1 cellular context compared by ENCODE assay signal in genomic region chr13:100088648-100089601, GRCh38.
TF ChIP-seq lines count a peak whose summit lies in the region.

A gene with protein sequence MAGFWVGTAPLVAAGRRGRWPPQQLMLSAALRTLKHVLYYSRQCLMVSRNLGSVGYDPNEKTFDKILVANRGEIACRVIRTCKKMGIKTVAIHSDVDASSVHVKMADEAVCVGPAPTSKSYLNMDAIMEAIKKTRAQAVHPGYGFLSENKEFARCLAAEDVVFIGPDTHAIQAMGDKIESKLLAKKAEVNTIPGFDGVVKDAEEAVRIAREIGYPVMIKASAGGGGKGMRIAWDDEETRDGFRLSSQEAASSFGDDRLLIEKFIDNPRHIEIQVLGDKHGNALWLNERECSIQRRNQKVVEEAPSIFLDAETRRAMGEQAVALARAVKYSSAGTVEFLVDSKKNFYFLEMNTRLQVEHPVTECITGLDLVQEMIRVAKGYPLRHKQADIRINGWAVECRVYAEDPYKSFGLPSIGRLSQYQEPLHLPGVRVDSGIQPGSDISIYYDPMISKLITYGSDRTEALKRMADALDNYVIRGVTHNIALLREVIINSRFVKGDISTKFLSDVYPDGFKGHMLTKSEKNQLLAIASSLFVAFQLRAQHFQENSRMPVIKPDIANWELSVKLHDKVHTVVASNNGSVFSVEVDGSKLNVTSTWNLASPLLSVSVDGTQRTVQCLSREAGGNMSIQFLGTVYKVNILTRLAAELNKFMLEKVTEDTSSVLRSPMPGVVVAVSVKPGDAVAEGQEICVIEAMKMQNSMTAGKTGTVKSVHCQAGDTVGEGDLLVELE (plus strand): TSS chr13:100089093. CDS start chr13:100089121, 28 bp downstream.

TF ChIP-seq in HepG2, 621 proteins besides CTCF, POLR2A, EP300 and RAD21 (continued from another document and continues in another):
- TF ChIP-seq HMGXB3 (CRISPR knock-in tag; IDR thresholded peaks at IDR 0.05; ENCODE audit: borderline replicate concordance) (peak; percentile 20; the same call in 1 of the 2 replicates), CSRNP1 (CRISPR knock-in tag; IDR thresholded peaks at IDR 0.05) (peak; percentile 71; the same call in 1 of the 2 replicates), KIAA2018 (CRISPR knock-in tag; IDR thresholded peaks at IDR 0.05; ENCODE audit: borderline replicate concordance) (no peak), ZBTB1 (CRISPR knock-in tag; IDR thresholded peaks at IDR 0.05; ENCODE audit: borderline replicate concordance) (no peak), ZFP36L2 (CRISPR knock-in tag; IDR thresholded peaks at IDR 0.05) (0 out of 2 replicates have a peak, but pooled peaks have one; percentile 34), IKZF4 (CRISPR knock-in tag; IDR thresholded peaks at IDR 0.05; ENCODE audit: borderline replicate concordance, low read depth, not compliant biosample characterization) (no peak), ZNF101 (CRISPR knock-in tag; IDR thresholded peaks at IDR 0.05; ENCODE audit: borderline replicate concordance, low read depth) (no peak; the same call in 1 of the 2 replicates), ZBTB25 (CRISPR knock-in tag; IDR thresholded peaks at IDR 0.05) (peak; percentile 72), ZNF792 (CRISPR knock-in tag; IDR thresholded peaks at IDR 0.05) (peak; percentile 96), MXD3 (CRISPR knock-in tag; IDR thresholded peaks at IDR 0.05) (peak; percentile 66), NFYB (CRISPR knock-in tag; IDR thresholded peaks at IDR 0.05) (peak; percentile 75), IRX3 (CRISPR knock-in tag; IDR thresholded peaks at IDR 0.05; ENCODE audit: borderline replicate concordance, low read depth) (0 out of 2 replicates have a peak, but pooled peaks have one; percentile 25), MAF1 (CRISPR knock-in tag; IDR thresholded peaks at IDR 0.05; ENCODE audit: borderline replicate concordance) (peak; percentile 40; the same call in 1 of the 2 replicates), NR2F2 (IDR thresholded peaks at IDR 0.05; ENCODE audit: borderline replicate concordance, low read depth) (peak; percentile 50; the same call in 1 of the 2 replicates), FOSL2 (CRISPR knock-in tag; IDR thresholded peaks at IDR 0.05) (peak; percentile 71), ZNF672 (CRISPR knock-in tag; IDR thresholded peaks at IDR 0.05) (no peak), GATAD2A (CRISPR knock-in tag; IDR thresholded peaks at IDR 0.05) (peak; percentile 76), PAXIP1 (CRISPR knock-in tag; conservative IDR thresholded peaks at IDR 0.05) (peak; percentile 73), ETV5 (CRISPR knock-in tag; IDR thresholded peaks at IDR 0.05; ENCODE audit: borderline replicate concordance) (peak; percentile 98), ZNF577 (CRISPR knock-in tag; IDR thresholded peaks at IDR 0.05; ENCODE audit: borderline replicate concordance, low read depth) (0 out of 2 replicates have a peak, but pooled peaks have one; percentile 32), ZNF501 (CRISPR knock-in tag; IDR thresholded peaks at IDR 0.05) (peak; percentile 95), ZFP36L1 (CRISPR knock-in tag; IDR thresholded peaks at IDR 0.05) (no peak), TMF1 (CRISPR knock-in tag; IDR thresholded peaks at IDR 0.05; ENCODE audit: low read depth) (no peak; the same call in 1 of the 2 replicates), ZNF780A (CRISPR knock-in tag; IDR thresholded peaks at IDR 0.05) (0 out of 2 replicates have a peak, but pooled peaks have one; percentile 35)
- TF ChIP-seq, protein P1, sequence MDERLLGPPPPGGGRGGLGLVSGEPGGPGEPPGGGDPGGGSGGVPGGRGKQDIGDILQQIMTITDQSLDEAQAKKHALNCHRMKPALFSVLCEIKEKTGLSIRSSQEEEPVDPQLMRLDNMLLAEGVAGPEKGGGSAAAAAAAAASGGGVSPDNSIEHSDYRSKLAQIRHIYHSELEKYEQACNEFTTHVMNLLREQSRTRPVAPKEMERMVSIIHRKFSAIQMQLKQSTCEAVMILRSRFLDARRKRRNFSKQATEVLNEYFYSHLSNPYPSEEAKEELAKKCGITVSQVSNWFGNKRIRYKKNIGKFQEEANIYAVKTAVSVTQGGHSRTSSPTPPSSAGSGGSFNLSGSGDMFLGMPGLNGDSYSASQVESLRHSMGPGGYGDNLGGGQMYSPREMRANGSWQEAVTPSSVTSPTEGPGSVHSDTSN (CRISPR knock-in tag; IDR thresholded peaks at IDR 0.05), result no peak
- TF ChIP-seq, protein P2, sequence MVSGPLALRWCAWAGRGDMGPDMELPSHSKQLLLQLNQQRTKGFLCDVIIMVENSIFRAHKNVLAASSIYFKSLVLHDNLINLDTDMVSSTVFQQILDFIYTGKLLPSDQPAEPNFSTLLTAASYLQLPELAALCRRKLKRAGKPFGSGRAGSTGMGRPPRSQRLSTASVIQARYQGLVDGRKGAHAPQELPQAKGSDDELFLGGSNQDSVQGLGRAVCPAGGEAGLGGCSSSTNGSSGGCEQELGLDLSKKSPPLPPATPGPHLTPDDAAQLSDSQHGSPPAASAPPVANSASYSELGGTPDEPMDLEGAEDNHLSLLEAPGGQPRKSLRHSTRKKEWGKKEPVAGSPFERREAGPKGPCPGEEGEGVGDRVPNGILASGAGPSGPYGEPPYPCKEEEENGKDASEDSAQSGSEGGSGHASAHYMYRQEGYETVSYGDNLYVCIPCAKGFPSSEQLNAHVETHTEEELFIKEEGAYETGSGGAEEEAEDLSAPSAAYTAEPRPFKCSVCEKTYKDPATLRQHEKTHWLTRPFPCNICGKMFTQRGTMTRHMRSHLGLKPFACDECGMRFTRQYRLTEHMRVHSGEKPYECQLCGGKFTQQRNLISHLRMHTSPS (CRISPR knock-in tag; IDR thresholded peaks at IDR 0.05; ENCODE audit: low read depth), result no peak
